In the genomic region with DNA sequence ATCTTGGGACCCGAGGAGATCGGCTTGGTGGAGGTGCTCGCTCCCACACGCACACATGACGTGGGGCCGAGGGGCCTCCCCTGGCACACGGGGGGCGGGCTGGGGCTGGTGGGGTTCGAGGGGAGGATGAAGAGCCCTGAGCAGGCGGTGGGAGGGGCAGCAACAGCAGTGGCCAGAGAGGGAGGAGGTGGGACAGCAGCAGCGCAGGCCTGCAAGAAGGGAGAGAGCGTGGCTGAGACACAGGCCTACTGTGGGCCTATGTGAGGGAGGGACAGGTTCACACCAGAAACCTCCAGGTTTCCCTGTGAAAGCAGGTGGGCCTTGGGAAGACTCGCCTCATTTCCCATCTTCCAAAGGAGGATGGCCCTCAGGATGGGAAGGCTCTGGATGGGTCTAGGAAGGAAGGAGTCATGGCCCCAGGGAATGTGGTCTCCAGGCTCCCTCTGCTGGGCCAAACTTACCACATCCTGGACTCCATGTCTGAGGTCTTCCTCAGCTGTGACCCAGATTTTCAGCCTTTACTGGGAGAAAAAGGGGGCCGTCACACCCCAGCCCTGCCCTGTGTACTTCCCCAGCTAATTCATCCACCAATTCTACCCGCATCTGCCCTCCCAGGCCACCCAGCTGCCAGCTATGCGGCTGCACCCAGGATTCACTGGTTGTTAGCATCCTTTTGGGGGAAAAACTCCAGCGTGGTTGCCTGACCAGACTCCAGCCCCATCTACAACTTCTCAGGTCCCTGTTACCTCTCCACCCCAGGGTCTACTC, we compare ENCODE assay signal across 7 cellular contexts. TPM values are rescaled to one million over a fixed set of nuclear protein-coding genes. Genes with fewer than 3 reads are reported as not detected.
DNase-seq lines count a peak whose midpoint lies in the region; ATAC-seq and TF ChIP-seq lines count a peak whose summit lies in the region.

No MANE protein-coding gene starts in this region.

- H3K79me2 ChIP-seq in GM23338 (replicated peaks; ENCODE audit: insufficient read depth), result 0 out of 2 replicates have a peak, but pooled peaks cover 3% of the 10 kb centered on the region

- no peaks in the 10 kb centered on the region for H4K20me1 ChIP-seq in GM23338 (replicated peaks; ENCODE audit: insufficient read depth)

- H3K27me3 ChIP-seq in GM23338 (ENCODE audit: insufficient read depth), result peaks cover 28% of the 10 kb centered on the region
- H3K27me3 ChIP-seq in esophagus squamous epithelium, result peaks cover 5 to 85% (median 21%) of the 10 kb centered on the region in 4 donors

- H3K36me3 ChIP-seq in GM23338 (ENCODE audit: insufficient read depth), result no peaks in the 10 kb centered on the region
- H3K36me3 ChIP-seq in esophagus squamous epithelium, result no peaks in the 10 kb centered on the region

- H3F3A ChIP-seq in GM23338 (replicated peaks; ENCODE audit: low read depth), result peaks cover 16% of the 10 kb centered on the region; the same call in 1 of the 2 replicates

- H2AFZ ChIP-seq in GM23338, result no peak overlapping the region

- no peak overlapping the region; the same call in 1 of the 2 replicates for H3K4me3 ChIP-seq in GM23338
- H3K4me3 ChIP-seq in esophagus squamous epithelium, result no peak overlapping the region
- no peak overlapping the region for H3K4me3 ChIP-seq in retinal pigment epithelial cell (ENCODE audit: low read length)

- TF ChIP-seq POLR2A in esophagus squamous epithelium (IDR thresholded peaks at IDR 0.05), result no peak

- peak; percentile 59 to 83 for TF ChIP-seq CTCF in GM23338 (conservative IDR thresholded peaks at IDR 0.05; ENCODE audit: low read depth in 2 of 2)
- peak in 4 of 6 experiments; percentile 19 to 55 (median 27) for TF ChIP-seq CTCF in esophagus squamous epithelium (IDR thresholded peaks at IDR 0.05)
- peak; percentile 70 for TF ChIP-seq CTCF in retinal pigment epithelial cell (conservative IDR thresholded peaks at IDR 0.05; ENCODE audit: low read depth, low read length)

- H3K27ac ChIP-seq in GM23338 (ENCODE audit: low read depth) (0 out of 2 replicates have a peak overlapping the region, but pooled peaks have one; percentile 59), esophagus squamous epithelium (no peak overlapping the region)

- peaks cover 6% of the 10 kb centered on the region; the same call in 2 of the 3 replicates for H3K36me3 Mint-ChIP-seq in GM23338 (ENCODE audit: low read depth)

- H3K27ac Mint-ChIP-seq in GM23338, result no peak overlapping the region

- H3K4me2 ChIP-seq in GM23338, result peak overlapping the region; percentile 55; the same call in 1 of the 2 replicates

- H3K4me1 Mint-ChIP-seq in GM23338, result peaks cover 30% of the 10 kb centered on the region

- peaks cover 28% of the 10 kb centered on the region for H3K27me3 Mint-ChIP-seq in GM23338 (ENCODE audit: insufficient read depth, low read depth, poor library complexity)

- H3K9me3 ChIP-seq in esophagus squamous epithelium, result no peaks in the 10 kb centered on the region

- H3K9me2 ChIP-seq in GM23338 (ENCODE audit: insufficient read depth), result no peaks in the 10 kb centered on the region

- ATAC-seq in GM23338 (peak; percentile 60), HG02571 (IDR thresholded peaks at IDR 0.05; ENCODE audit: unreplicated experiment) (no peak), GM21786 (IDR thresholded peaks at IDR 0.05; ENCODE audit: unreplicated experiment) (no peak)

- intact Hi-C loops in esophagus squamous epithelium (cut with DNase I), result no loop called here

- peak overlapping the region; percentile 16; the same call in 1 of the 3 replicates for H3K4me3 Mint-ChIP-seq in GM23338

- WGBS in esophagus squamous epithelium, 2 donors, result 51 to 67% methylated on average over 11 of the region's 17 CpGs

- peaks cover 4% of the 10 kb centered on the region; the same call in 1 of the 3 replicates for H3K9me3 Mint-ChIP-seq in GM23338

- H3K4me1 ChIP-seq in GM23338 (ENCODE audit: insufficient read depth) (peaks cover 15% of the 10 kb centered on the region), esophagus squamous epithelium (peaks cover 11 to 18% (median 15%) of the 10 kb centered on the region in 3 donors)

- peak; percentile 77 for DNase-seq in D341Med (ENCODE audit: low spot score)
- DNase-seq in GM23338 (ENCODE audit: low spot score), result peak; percentile 85
- peak; percentile 31 for DNase-seq in RPMI8226
- no peak for DNase-seq in esophagus squamous epithelium (lab: John Stamatoyannopoulos, UW)
- no peak for DNase-seq in retinal pigment epithelial cell (ENCODE audit: low read depth)

TF ChIP-seq in GM23338, 12 proteins besides CTCF, POLR2A, EP300 and RAD21 (continues in another document):
- TF ChIP-seq JUNB (IDR thresholded peaks at IDR 0.05; ENCODE audit: unreplicated experiment) (no peak), REST (IDR thresholded peaks at IDR 0.05; ENCODE audit: unreplicated experiment) (no peak), NANOG (IDR thresholded peaks at IDR 0.05; ENCODE audit: borderline replicate concordance) (no peak), EZH2 (IDR thresholded peaks at IDR 0.05; ENCODE audit: low read depth, unreplicated experiment) (no peak)

RNA-seq across cellular contexts. Expression of gene PIANP, which starts 2.8 kb away (rescaled TPM):
- total RNA-seq in GM23338 (2014; rRNA removed; shearing (Covaris generic)), result 2.0 and 2.2 TPM in 2 replicates
- 6.4 and 7.7 TPM in 2 replicates for polyA plus RNA-seq in GM23338 (2016; fragmentation: Nextera tagmentation; extraction: Ambion mirVana)
- under 1 TPM in 2 of 4 donors, not detected in 2; 0.11 to 0.19 TPM for total RNA-seq in esophagus squamous epithelium

RNA-seq across cellular contexts. Expression of gene ZNF384, which starts 8.6 kb away (rescaled TPM):
- 30.2 and 35.9 TPM in 2 replicates for total RNA-seq in GM23338 (2014; rRNA removed; shearing (Covaris generic))
- 14.7 and 20.5 TPM in 2 replicates for polyA plus RNA-seq in GM23338 (2016; fragmentation: Nextera tagmentation; extraction: Ambion mirVana)
- total RNA-seq in esophagus squamous epithelium, result 10 to 100 TPM; 19.6 to 36.2 (median 26.8) TPM

RNA-seq across cellular contexts. Expression of gene COPS7A, which starts 26.1 kb away (rescaled TPM):
- 51.9 and 53.9 TPM in 2 replicates for total RNA-seq in GM23338 (2014; rRNA removed; shearing (Covaris generic))
- 36.9 and 37.7 TPM in 2 replicates for polyA plus RNA-seq in GM23338 (2016; fragmentation: Nextera tagmentation; extraction: Ambion mirVana)
- 10 to 100 TPM; 39.6 to 57.5 (median 49.1) TPM for total RNA-seq in esophagus squamous epithelium

RNA-seq across cellular contexts. Expression of gene ING4, which starts 34.8 kb away (rescaled TPM):
- total RNA-seq in GM23338 (2014; rRNA removed; shearing (Covaris generic)), result 22.0 and 27.7 TPM in 2 replicates
- polyA plus RNA-seq in GM23338 (2016; fragmentation: Nextera tagmentation; extraction: Ambion mirVana), result 25.5 and 29.6 TPM in 2 replicates
- 10 to 100 TPM in 3 of 4 donors, 1 to 10 TPM in 1; 8.3 to 37.0 (median 26.9) TPM for total RNA-seq in esophagus squamous epithelium

RNA-seq across cellular contexts. Expression of gene ACRBP, which starts 50.5 kb away (rescaled TPM):
- total RNA-seq in GM23338 (2014; rRNA removed; shearing (Covaris generic)), result 2.2 TPM in 1 of 2 replicates, not detected in the other
- polyA plus RNA-seq in GM23338 (2016; fragmentation: Nextera tagmentation; extraction: Ambion mirVana), result 0.70 TPM in 1 of 2 replicates, not detected in the other
- 1 to 10 TPM in 2 of 4 donors, under 1 TPM in 1, not detected in 1; 0.35 to 4.0 (median 3.2) TPM for total RNA-seq in esophagus squamous epithelium

Comparison
In these comparisons a context has a peak if more than half of its experiments do, and no peak if none do; other contexts are left out.
1. DNase-seq: peak in D341Med (single experiment), GM23338 (single experiment) and RPMI8226 (single experiment); none in esophagus squamous epithelium (single experiment) and retinal pigment epithelial cell (single experiment).
2. Peak in every context shown above with its lines, with median percentiles within 50 percentile points of each other: CTCF ChIP-seq.